Comparison of ENCODE assay signal across 16 cellular contexts in genomic region chr14:67270354-67270753, GRCh38. TPM values are rescaled to one million over a fixed set of nuclear protein-coding genes. Genes with fewer than 3 reads are reported as not detected.
DNase-seq lines count a peak whose midpoint lies in the region; ATAC-seq and TF ChIP-seq lines count a peak whose summit lies in the region.
"Had no signal": no experiment of that assay in that cellular context is flagged by ENCODE, and none has a peak within 500 bp of the region (broad histone marks: within the 10 kb centered on the region; RNA-seq: fewer than 3 reads in every experiment).

No MANE protein-coding gene starts in this region.

- peaks cover 8% of the 10 kb centered on the region for H3K4me1 ChIP-seq in right cardiac atrium (ENCODE audit: control insufficient read depth, insufficient read depth, low read length)
- peaks cover 33% of the 10 kb centered on the region for H3K4me1 ChIP-seq in suprapubic skin

- peak in 1 of 2 donors; percentile 38 for ATAC-seq in right cardiac atrium
- ATAC-seq: K562 had no signal

- H3K27me3 ChIP-seq in AG04450 (ENCODE audit: control insufficient read depth, insufficient read depth, low read length) (no peaks in the 10 kb centered on the region), right cardiac atrium (ENCODE audit: control insufficient read depth, insufficient read depth) (no peaks in the 10 kb centered on the region), suprapubic skin (no peaks in the 10 kb centered on the region)

- no peak for TF ChIP-seq POLR2A in suprapubic skin (IDR thresholded peaks at IDR 0.05)

- peak overlapping the region; percentile 93 for H3K27ac Mint-ChIP-seq in osteocyte (ENCODE audit: unreplicated experiment)
- H3K27ac Mint-ChIP-seq: activated naive CD8-positive, alpha-beta T cell had no signal

- DNase-seq in AG04450 (ENCODE audit: low read depth, low spot score) (no peak), SK-MEL-5 (ENCODE audit: low read depth, low spot score) (peak; percentile 19), right cardiac atrium (no peak), osteocyte (ENCODE audit: extremely low spot score, unreplicated experiment) (no peak), suprapubic skin (ENCODE audit: low spot score in 2 of 2) (no peak), NCI-H526 treated with DMSO at 0.1 percent for 48 hours (lab: John Stamatoyannopoulos, UW) (no peak), NCI-H2029 treated with DMSO at 0.1 percent for 48 hours (lab: John Stamatoyannopoulos, UW) (no peak)
- DNase-seq in stimulated activated naive CD4-positive, alpha-beta T cell (lab: John Stamatoyannopoulos, UW): no peak
- DNase-seq: activated CD4-positive, alpha-beta T cell treated with anti-CD3 and anti-CD28 coated beads, Interleukin-2, amount 50 U/mL, for 48 hours; GOT3; naive B cell; NCI-H1694; stimulated activated CD4-positive, alpha-beta T cell treated with anti-CD3 and anti-CD28 coated beads, Interleukin-4, amount 100 ng/mL, for 24 hours; T-helper 1 cell had no signal

- no peak for TF ChIP-seq EP300 in suprapubic skin (IDR thresholded peaks at IDR 0.05)

- in situ Hi-C loops in SK-MEL-5 (cut with HindIII; ENCODE audit: low pct_unique_long_range_greater_than_20kb, low sequenced_read_pairs): no loop called here

- H3K9me3 Mint-ChIP-seq in osteocyte (ENCODE audit: unreplicated experiment): no peaks in the 10 kb centered on the region

- intact Hi-C loops in right cardiac atrium (cut with DNase I): no loop called here

- CTCF ChIA-PET in AG04450 (lab: Charles Lee): interaction anchor here (0.8 to 3.0 kb wide), 3 partner anchors 15 to 104 kb away, joined by 3 to 33 read pairs (median 4); partner anchors contain the start of gene ATP6V1D

- POLR2A ChIA-PET in AG04450 (lab: Yijun Ruan, JAX): interaction anchor here (0.7 to 1.4 kb wide), 3 partner anchors 20 to 29 kb away, joined by 3 to 6 read pairs (median 3); partner anchors contain the start of gene PALS1

- H3K36me3 ChIP-seq in suprapubic skin: no peaks in the 10 kb centered on the region

- TF ChIP-seq CTCF in AG04450 (IDR thresholded peaks at IDR 0.05; ENCODE audit: low read depth, low read length) (no peak), osteocyte (IDR thresholded peaks at IDR 0.05) (no peak), suprapubic skin (IDR thresholded peaks at IDR 0.05) (no peak)

- H3K27ac ChIP-seq in AG04450 (ENCODE audit: low read depth, low read length) (peak overlapping the region; percentile 49), right cardiac atrium (ENCODE audit: low read length) (peak overlapping the region; percentile 80), suprapubic skin (no peak overlapping the region)

- H3K4me3 ChIP-seq in AG04450 (ENCODE audit: low read depth, low read length) (no peak overlapping the region; the same call in 1 of the 2 replicates), right cardiac atrium (ENCODE audit: low read length) (no peak overlapping the region), suprapubic skin (no peak overlapping the region)
- H3K4me3 ChIP-seq: K562 had no signal

- no peak overlapping the region for H3K4me3 Mint-ChIP-seq in osteocyte (ENCODE audit: unreplicated experiment)
- H3K4me3 Mint-ChIP-seq: activated naive CD8-positive, alpha-beta T cell; naive B cell had no signal

- H3K36me3 Mint-ChIP-seq in osteocyte (ENCODE audit: unreplicated experiment): peaks cover 13% of the 10 kb centered on the region

- 40% methylated on average over 1 of the region's 1 CpG for WGBS in right cardiac atrium
- 43% methylated on average over 1 of the region's 1 CpG for WGBS in suprapubic skin

- no peaks in the 10 kb centered on the region for H3K27me3 Mint-ChIP-seq in osteocyte (ENCODE audit: unreplicated experiment)
- H3K27me3 Mint-ChIP-seq: activated naive CD8-positive, alpha-beta T cell; naive B cell had no signal

- peaks cover 39% of the 10 kb centered on the region for H3K4me1 Mint-ChIP-seq in osteocyte (ENCODE audit: unreplicated experiment)

- no peaks in the 10 kb centered on the region; the same call in 1 of the 2 replicates for H3K9me3 ChIP-seq in AG04450 (ENCODE audit: control insufficient read depth, insufficient read depth, low read length)
- no peaks in the 10 kb centered on the region for H3K9me3 ChIP-seq in right cardiac atrium (ENCODE audit: control insufficient read depth, low read length)
- no peaks in the 10 kb centered on the region for H3K9me3 ChIP-seq in suprapubic skin

RNA-seq across cellular contexts. Expression of gene PALS1, which starts 29.1 kb away (rescaled TPM):
- 21.7 and 31.1 TPM in 2 replicates for polyA plus RNA-seq in AG04450 (2011; rRNA removed)
- 23.3 and 37.8 TPM in 2 replicates for polyA minus RNA-seq in AG04450 (2011; rRNA and poly(A)+ RNA removed)
- total RNA-seq in SK-MEL-5 (2014; rRNA removed; shearing (Covaris generic)): 8.7 and 10.1 TPM in 2 replicates
- 7.2 and 7.4 TPM in 2 replicates for polyA plus RNA-seq in SK-MEL-5 (2015; cell fraction: cytosol; rRNA removed)
- polyA plus RNA-seq in SK-MEL-5 (2015; cell fraction: nucleus; rRNA removed): 6.9 and 7.8 TPM in 2 replicates
- 10 to 100 TPM; 14.4 to 16.7 (median 16.1) TPM for total RNA-seq in right cardiac atrium
- polyA plus RNA-seq in right cardiac atrium: 4.3 TPM
- total RNA-seq in osteocyte: 11.5 and 12.4 TPM in 2 replicates
- total RNA-seq in suprapubic skin: 10 to 100 TPM in 3 of 4 donors, 1 to 10 TPM in 1; 9.0 to 23.4 (median 16.6) TPM
